In genomic region chr2:186485576-186485870, GRCh38 we compare ENCODE assay signal across 8 cellular contexts. TPM values are rescaled to one million over a fixed set of nuclear protein-coding genes. Genes with fewer than 3 reads are reported as not detected.
DNase-seq lines count a peak whose midpoint lies in the region; ATAC-seq and TF ChIP-seq lines count a peak whose summit lies in the region.

No MANE protein-coding gene starts in this region.

- H3K23ac ChIP-seq in H9 (ENCODE audit: insufficient read length, low read depth, low read length), result no peak overlapping the region

- H4K8ac ChIP-seq in H9 (replicated peaks; ENCODE audit: insufficient read length, low read depth, low read length), result no peak overlapping the region

- H3F3A ChIP-seq in SK-N-SH (replicated peaks; ENCODE audit: insufficient read depth) (no peaks in the 10 kb centered on the region), smooth muscle cell (ENCODE audit: low read depth) (no peaks in the 10 kb centered on the region)

- no peak for TF ChIP-seq CTCF in H9 (conservative IDR thresholded peaks at IDR 0.05)
- TF ChIP-seq CTCF in SK-N-SH (IDR thresholded peaks at IDR 0.05), result no peak
- no peak for TF ChIP-seq CTCF in foreskin keratinocyte (conservative IDR thresholded peaks at IDR 0.05)
- no peak for TF ChIP-seq CTCF in smooth muscle cell (IDR thresholded peaks at IDR 0.05; ENCODE audit: borderline replicate concordance, insufficient read depth, poor library complexity, severe bottlenecking)

- peak overlapping the region; percentile 65 for H3K4me2 ChIP-seq in H9 (ENCODE audit: insufficient read depth, insufficient read length, low read length)
- H3K4me2 ChIP-seq in SK-N-SH, result peak overlapping the region; percentile 76
- H3K4me2 ChIP-seq in smooth muscle cell, result peak overlapping the region; percentile 89

- TF ChIP-seq RAD21 in SK-N-SH (IDR thresholded peaks at IDR 0.05; ENCODE audit: low read length), result no peak

- H3T11ph ChIP-seq in H9 (ENCODE audit: low read length), result no peak overlapping the region

- H3K27ac ChIP-seq in H9 (ENCODE audit: insufficient read length, low read depth, low read length), result peak overlapping the region; percentile 12
- H3K27ac ChIP-seq in SK-N-SH (ENCODE audit: low read depth in 2 of 2, low read length in 1 of 2), result peak overlapping the region; percentile 92 to 97
- peak overlapping the region; percentile 71 for H3K27ac ChIP-seq in foreskin keratinocyte
- peak overlapping the region; percentile 97 for H3K27ac ChIP-seq in smooth muscle cell (ENCODE audit: low read depth)

- peak overlapping the region; percentile 99 to 100 (median 99) for H3K27ac Mint-ChIP-seq in H9

- no peak overlapping the region for H2BK5ac ChIP-seq in H9 (ENCODE audit: insufficient read length, low read length)

- peaks cover 8% of the 10 kb centered on the region; the same call in 1 of the 2 replicates for H3K4me1 ChIP-seq in H9 (ENCODE audit: insufficient read depth, low read length)
- peaks cover 9 to 10% of the 10 kb centered on the region in 2 experiments; a peak in 3 of 4 replicates for H3K4me1 ChIP-seq in SK-N-SH (ENCODE audit: control insufficient read depth in 1 of 2, insufficient read depth in 2 of 2, low read depth in 1 of 2, low read length in 1 of 2)
- peaks cover 20% of the 10 kb centered on the region for H3K4me1 ChIP-seq in foreskin keratinocyte
- peaks cover 31% of the 10 kb centered on the region for H3K4me1 ChIP-seq in smooth muscle cell (ENCODE audit: low read depth)

- H3K23me2 ChIP-seq in H9 (ENCODE audit: insufficient read length, low read depth, low read length, poor library complexity, severe bottlenecking), result no peaks in the 10 kb centered on the region

- H3K79me1 ChIP-seq in H9 (ENCODE audit: insufficient read depth, low read depth, low read length, poor library complexity, severe bottlenecking), result no peaks in the 10 kb centered on the region

- CTCF ChIA-PET in SK-N-SH (lab: Yijun Ruan, JAX), result interaction anchor here (0.9 kb wide), 1 partner anchor 156 kb away, joined by 3 read pairs; no protein-coding TSS in a partner anchor

- H3K4me3 ChIP-seq in SK-N-SH (ENCODE audit: low read depth in 2 of 2, low read length in 1 of 2) (peak overlapping the region; percentile 94 to 99), smooth muscle cell (peak overlapping the region; percentile 77)

- no peak overlapping the region for H2BK20ac ChIP-seq in H9 (ENCODE audit: low read depth, low read length, poor library complexity, severe bottlenecking)

- H3K56ac ChIP-seq in H9 (ENCODE audit: insufficient read length, low read depth, low read length), result no peak overlapping the region

- WGBS in H9 (ENCODE audit: extremely low coverage, insufficient read length, low lambda C conversion rate), result no CpG with 5 or more reads among the region's 10 CpGs
- 0% methylated on average over 7 of the region's 10 CpGs for WGBS in SK-N-SH (ENCODE audit: low lambda C conversion rate)
- whole genome bisulfite sequencing in smooth muscle cell (ENCODE audit: low lambda C conversion rate), result 1% methylated on average over 10 of the region's 10 CpGs

- H3K14ac ChIP-seq in H9 (ENCODE audit: insufficient read depth, low read length), result peak overlapping the region; percentile 59; the same call in 1 of the 2 replicates

- peak overlapping the region; percentile 44 for H3K18ac ChIP-seq in H9 (ENCODE audit: insufficient read length, low read depth, low read length)

- no peaks in the 10 kb centered on the region for H3K9me2 ChIP-seq in SK-N-SH

- DNase-seq in H9, result no peak
- no peak for DNase-seq in SK-N-SH
- no peak for DNase-seq in foreskin keratinocyte
- DNase-seq in smooth muscle cell (lab: John Stamatoyannopoulos, UW; ENCODE audit: unreplicated experiment), result no peak
- no peak for DNase-seq in erythroblast (lab: John Stamatoyannopoulos, UW)
- no peak for DNase-seq in RKO (ENCODE audit: low spot score)
- DNase-seq in RPMI8226, result no peak
- DNase-seq in NCI-H187 treated with DMSO at 0.1 percent for 48 hours (lab: John Stamatoyannopoulos, UW), result no peak

- no peak overlapping the region for H2BK15ac ChIP-seq in H9 (ENCODE audit: low read depth, low read length)

- H3K9ac ChIP-seq in H9 (ENCODE audit: extremely low read depth, insufficient read length, low read length) (peak overlapping the region; percentile 65), SK-N-SH (peak overlapping the region; percentile 86), smooth muscle cell (ENCODE audit: low read depth) (peak overlapping the region; percentile 96)

- no peak overlapping the region for H2AK5ac ChIP-seq in H9 (ENCODE audit: insufficient read length, low read length)

- H3K9me3 ChIP-seq in H9 (ENCODE audit: control insufficient read depth, low read depth, low read length) (no peaks in the 10 kb centered on the region), SK-N-SH (no peaks in the 10 kb centered on the region), smooth muscle cell (replicated peaks; ENCODE audit: low read depth) (no peaks in the 10 kb centered on the region)

- H2BK12ac ChIP-seq in H9 (ENCODE audit: insufficient read length, low read depth, low read length), result no peak overlapping the region

- no peak overlapping the region for H3K4ac ChIP-seq in H9 (ENCODE audit: low read depth, low read length)

- H3K4me1 Mint-ChIP-seq in H9, result peaks cover 26 to 35% of the 10 kb centered on the region in 2 experiments

- H3K36me3 ChIP-seq in SK-N-SH (replicated peaks in 1 of 2; ENCODE audit: control insufficient read depth in 1 of 2, insufficient read depth in 2 of 2, low read length in 1 of 2), result peaks cover 4 to 6% of the 10 kb centered on the region in 2 experiments
- H3K36me3 ChIP-seq in smooth muscle cell (ENCODE audit: low read depth), result no peaks in the 10 kb centered on the region

- ATAC-seq in foreskin keratinocyte, result no peak

- H3K27me3 Mint-ChIP-seq in H9 (ENCODE audit: low read depth), result no peaks in the 10 kb centered on the region

- peaks cover 32% of the 10 kb centered on the region for H3K79me2 ChIP-seq in H9 (ENCODE audit: insufficient read depth, low read length)
- H3K79me2 ChIP-seq in SK-N-SH (ENCODE audit: insufficient read depth), result peaks cover 61% of the 10 kb centered on the region
- H3K79me2 ChIP-seq in smooth muscle cell (ENCODE audit: low read depth), result peaks cover 46% of the 10 kb centered on the region

- no peak for TF ChIP-seq POLR2A in erythroblast (IDR thresholded peaks at IDR 0.05; ENCODE audit: low read length)

- no peaks in the 10 kb centered on the region for H3K36me3 Mint-ChIP-seq in H9 (ENCODE audit: insufficient read depth in 1 of 3, low read depth in 3 of 3)

- no peaks in the 10 kb centered on the region; a peak in 1 of 5 replicates for H3K9me3 Mint-ChIP-seq in H9

- H3K27me3 ChIP-seq in H9 (ENCODE audit: insufficient read depth, low read length) (no peaks in the 10 kb centered on the region), SK-N-SH (ENCODE audit: insufficient read depth) (no peaks in the 10 kb centered on the region), foreskin keratinocyte (no peaks in the 10 kb centered on the region), smooth muscle cell (ENCODE audit: low read depth) (no peaks in the 10 kb centered on the region)

- peak overlapping the region; percentile 99 for H3K4me3 Mint-ChIP-seq in H9

- H2BK120ac ChIP-seq in H9 (ENCODE audit: low read depth, low read length, poor library complexity, severe bottlenecking), result no peak overlapping the region

- no peak overlapping the region for H4K91ac ChIP-seq in H9 (ENCODE audit: insufficient read length, low read depth, low read length)

- H4K5ac ChIP-seq in H9 (ENCODE audit: insufficient read length, low read depth, low read length), result no peak overlapping the region

- peak overlapping the region; percentile 12 for H2AFZ ChIP-seq in H9 (ENCODE audit: low read length)
- H2AFZ ChIP-seq in SK-N-SH (ENCODE audit: low read depth), result peak overlapping the region; percentile 83
- H2AFZ ChIP-seq in smooth muscle cell (ENCODE audit: low read depth), result peak overlapping the region; percentile 90

- POLR2A ChIA-PET in SK-N-SH (lab: Yijun Ruan, JAX), result interaction anchor here (0.6 to 1.5 kb wide), 6 partner anchors 19 to 425 kb away, joined by 3 to 9 read pairs (median 4); partner anchors contain the start of gene ITGAV

- no peak for TF ChIP-seq EP300 in SK-N-SH (IDR thresholded peaks at IDR 0.05; ENCODE audit: borderline replicate concordance in 1 of 2, low read depth in 1 of 2, low read length in 1 of 2)

- H4K20me1 ChIP-seq in H9 (ENCODE audit: control insufficient read depth, insufficient read depth, insufficient read length) (no peaks in the 10 kb centered on the region), SK-N-SH (ENCODE audit: insufficient read depth) (peaks cover 35% of the 10 kb centered on the region), smooth muscle cell (ENCODE audit: low read depth) (peaks cover 37% of the 10 kb centered on the region)

TF ChIP-seq in SK-N-SH, 30 proteins besides CTCF, POLR2A, EP300 and RAD21:
- TF ChIP-seq MAX (IDR thresholded peaks at IDR 0.05; ENCODE audit: low read depth), result no peak
- no peak for TF ChIP-seq EZH2phosphoT487 (IDR thresholded peaks at IDR 0.05; ENCODE audit: borderline replicate concordance, low read depth)
- no peak for TF ChIP-seq CHD2 (IDR thresholded peaks at IDR 0.05; ENCODE audit: low read length, partially characterized antibody)
- TF ChIP-seq MEF2A (IDR thresholded peaks at IDR 0.05; ENCODE audit: borderline replicate concordance, low read depth), result no peak
- TF ChIP-seq NFIC (IDR thresholded peaks at IDR 0.05; ENCODE audit: borderline replicate concordance), result no peak

RNA-seq across cellular contexts. Expression of gene ZC3H15, which starts 0.5 kb away (rescaled TPM):
- 70.3 and 71.3 TPM in 2 replicates for total RNA-seq in H9 (2021)
- polyA plus RNA-seq in SK-N-SH (2012; rRNA removed), result 26.5 and 27.7 TPM in 2 replicates
- polyA plus RNA-seq in SK-N-SH (2012; cell fraction: cytosol; rRNA removed), result 33.9 and 52.2 TPM in 2 replicates
- polyA plus RNA-seq in SK-N-SH (2012; cell fraction: nucleus; rRNA removed), result 17.5 and 44.8 TPM in 2 replicates
- total RNA-seq in foreskin keratinocyte, result 89.8 and 98.0 TPM in 2 replicates
- polyA plus RNA-seq in foreskin keratinocyte, result 56.3 and 65.0 TPM in 2 replicates
- 57.1 and 93.8 TPM in 2 replicates for total RNA-seq in smooth muscle cell
- 67.7 and 86.7 TPM in 2 replicates for polyA plus RNA-seq in smooth muscle cell

Comparison
In these comparisons a context has a peak if more than half of its experiments do, and no peak if none do; other contexts are left out.
1. H2AFZ ChIP-seq: peak in every context shown above with its lines; median percentile 90 in smooth muscle cell; 83 in SK-N-SH; 12 in H9.
2. H3K27ac ChIP-seq: peak in every context shown above with its lines; median percentile 97 in smooth muscle cell; 94 in SK-N-SH; 71 in foreskin keratinocyte; 12 in H9.